30 cellular contexts compared by ENCODE assay signal in the genomic region with DNA sequence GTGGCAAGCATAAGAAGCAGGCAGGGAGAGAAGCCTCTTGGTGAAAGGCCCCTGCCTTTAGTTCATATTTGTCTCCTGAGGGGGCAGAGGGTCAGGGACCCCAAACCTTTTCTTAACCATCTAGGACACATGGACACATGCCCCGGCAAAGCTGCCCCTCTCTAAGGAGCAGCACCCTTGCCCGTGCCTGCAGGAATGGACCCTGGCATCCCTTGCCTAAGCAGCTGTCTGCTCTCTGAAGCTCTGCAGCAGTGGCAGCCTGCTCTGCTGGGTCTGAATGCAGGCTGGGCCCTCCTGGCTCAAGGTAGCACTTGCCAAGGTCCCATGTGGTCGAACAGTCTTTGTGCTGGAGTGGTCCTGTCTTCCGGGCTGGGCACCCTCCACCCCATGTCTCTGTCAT.
"Had no signal": no experiment of that assay in that cellular context is flagged by ENCODE, and none has a peak within 500 bp of the region (broad histone marks: within the 10 kb centered on the region; RNA-seq: fewer than 3 reads in every experiment).

No MANE protein-coding gene starts in this region.

- H3K27ac Mint-ChIP-seq: activated CD4-positive, alpha-beta T cell treated with anti-CD3 and anti-CD28 coated beads, Interleukin-2, amount 10 ng/mL, durations not matched to agents 24 days and 14 days; activated CD8-positive, alpha-beta T cell treated with anti-CD3 and anti-CD28 coated beads for 36 hours; activated naive CD4-positive, alpha-beta T cell treated with anti-CD3 and anti-CD28 coated beads for 36 hours; activated naive CD4-positive, alpha-beta T cell treated with anti-CD3 and anti-CD28 coated beads, Interleukin-2, amount 50 U/mL, for 72 hours; activated T-cell treated with anti-CD3 and anti-CD28 coated beads, Interleukin-2, amount 50 U/mL, for 24 hours; activated T-helper 2 cell treated with anti-CD3 and anti-CD28 coated beads, Interferon-gamma antibody, Interleukin-2, Interleukin-4, amounts not matched to agents 10 μg/mL and 5 μg/mL and 100 μg/mL, durations not matched to agents 14 hours and 24 hours and 36 hours; brain; T-cell; T-helper 17 cell had no signal

- H3K4me3 ChIP-seq: adrenal gland, Peyer's patch had no signal

- H3K4me3 Mint-ChIP-seq: activated CD4-positive, alpha-beta T cell treated with anti-CD3 and anti-CD28 coated beads, Interleukin-2, amount 10 ng/mL, durations not matched to agents 24 days and 14 days; activated CD8-positive, alpha-beta T cell treated with anti-CD3 and anti-CD28 coated beads for 36 hours; activated naive CD4-positive, alpha-beta T cell treated with anti-CD3 and anti-CD28 coated beads for 36 hours; activated T-cell treated with anti-CD3 and anti-CD28 coated beads, Interleukin-2, amount 50 U/mL, for 24 hours; brain; central memory CD8-positive, alpha-beta T cell; T-cell; T-helper 17 cell had no signal

- H3K9me3 Mint-ChIP-seq: activated CD4-positive, alpha-beta T cell treated with anti-CD3 and anti-CD28 coated beads, Interleukin-2, amount 10 ng/mL, durations not matched to agents 24 days and 14 days; activated CD8-positive, alpha-beta T cell treated with anti-CD3 and anti-CD28 coated beads for 36 hours; activated naive CD4-positive, alpha-beta T cell treated with anti-CD3 and anti-CD28 coated beads for 36 hours; activated naive CD4-positive, alpha-beta T cell treated with anti-CD3 and anti-CD28 coated beads, Interleukin-2, amount 50 U/mL, for 72 hours; activated T-cell treated with anti-CD3 and anti-CD28 coated beads, Interleukin-2, amount 50 U/mL, for 24 hours; activated T-helper 2 cell treated with anti-CD3 and anti-CD28 coated beads, Interferon-gamma antibody, Interleukin-2, Interleukin-4, amounts not matched to agents 10 μg/mL and 5 μg/mL and 100 μg/mL, durations not matched to agents 14 hours and 24 hours and 36 hours; central memory CD8-positive, alpha-beta T cell; T-cell had no signal

- DNase-seq: activated CD4-positive, alpha-beta T cell treated with anti-CD3 and anti-CD28 coated beads, Interleukin-2, amount 10 ng/mL, durations not matched to agents 24 days and 14 days; activated CD4-positive, alpha-beta T cell treated with anti-CD3 and anti-CD28 coated beads, Interleukin-2, amount 50 U/mL, for 4 hours; activated CD4-positive, CD25-positive, alpha-beta regulatory T cell; activated CD8-positive, alpha-beta T cell treated with anti-CD3 and anti-CD28 coated beads for 36 hours; activated gamma-delta T cell treated with Interleukin-2 at 50 U/mL for 16 hours; activated naive CD4-positive, alpha-beta T cell treated with anti-CD3 and anti-CD28 coated beads for 36 hours; activated T-cell treated with anti-CD3 and anti-CD28 coated beads, Interleukin-2, amount 50 U/mL, for 24 hours; adrenal gland; MM.1S; MV-4-11; NCI-H1092; NCI-H1436 treated with DMSO at 0.1 percent for 48 hours; NCI-H1694 treated with DMSO at 0.1 percent for 48 hours; NCI-H345; NCI-H524 treated with DMSO at 0.1 percent for 48 hours; NCI-H748 treated with DMSO at 0.1 percent for 48 hours; PC-3; Peyer's patch; RPMI8226; SIG-M5; T-cell; T-helper 17 cell; T-helper 9 cell had no signal

- H3K27ac ChIP-seq: adrenal gland, KMS-11, Peyer's patch, VCaP had no signal

- H3K27me3 ChIP-seq: adrenal gland, Peyer's patch had no signal

- H3K36me3 Mint-ChIP-seq: activated naive CD4-positive, alpha-beta T cell treated with anti-CD3 and anti-CD28 coated beads, Interleukin-2, amount 50 U/mL, for 72 hours; T-cell had no signal

- H3K9ac ChIP-seq: KMS-11 had no signal

- H3K4me2 ChIP-seq: KMS-11 had no signal

- H3K4me1 Mint-ChIP-seq: activated CD4-positive, alpha-beta T cell treated with anti-CD3 and anti-CD28 coated beads, Interleukin-2, amount 10 ng/mL, durations not matched to agents 24 days and 14 days had no signal

- H3K9me3 ChIP-seq: adrenal gland, Peyer's patch had no signal

- ATAC-seq: activated CD8-positive, alpha-beta T cell treated with anti-CD3 and anti-CD28 coated beads for 36 hours; activated naive CD4-positive, alpha-beta T cell treated with anti-CD3 and anti-CD28 coated beads, Interleukin-2, amount 50 U/mL, for 72 hours; PC-3; SK-N-SH treated with all-trans-retinoic acid at 6 μM for 48 hours; T-cell; T-helper 17 cell had no signal

- H3K36me3 ChIP-seq: adrenal gland, Peyer's patch had no signal
